ENCODE assay signal across 8 cellular contexts in the genomic region with DNA sequence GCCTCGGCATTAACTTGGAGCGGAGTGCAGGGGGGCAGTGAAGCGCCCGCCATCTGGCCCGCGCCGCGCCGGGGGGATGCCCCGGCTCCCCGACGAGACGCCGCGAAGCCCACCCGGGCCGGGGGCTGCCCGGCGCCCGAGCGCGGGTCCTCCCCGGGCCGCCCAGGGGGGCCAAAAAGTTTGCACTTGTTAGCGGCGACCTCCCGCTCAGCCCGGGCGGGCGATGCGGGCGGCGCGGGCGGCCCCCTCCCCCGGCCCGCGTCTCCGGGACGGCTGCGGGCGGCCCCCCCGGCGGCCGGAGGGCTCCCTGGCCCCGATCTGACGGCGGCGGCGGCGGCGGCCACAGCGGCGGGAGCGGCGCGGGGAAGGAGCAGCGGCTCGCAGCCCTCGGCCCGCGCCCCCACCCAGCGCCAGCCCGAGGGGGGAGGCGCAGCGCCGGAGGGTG. TPM values are rescaled to one million over a fixed set of nuclear protein-coding genes. Genes with fewer than 3 reads are reported as not detected.
A peak's percentile ranks its signal among the peaks of the same experiment; 100 is the strongest.
DNase-seq lines count a peak whose midpoint lies in the region; ATAC-seq and TF ChIP-seq lines count a peak whose summit lies in the region.

A gene with protein sequence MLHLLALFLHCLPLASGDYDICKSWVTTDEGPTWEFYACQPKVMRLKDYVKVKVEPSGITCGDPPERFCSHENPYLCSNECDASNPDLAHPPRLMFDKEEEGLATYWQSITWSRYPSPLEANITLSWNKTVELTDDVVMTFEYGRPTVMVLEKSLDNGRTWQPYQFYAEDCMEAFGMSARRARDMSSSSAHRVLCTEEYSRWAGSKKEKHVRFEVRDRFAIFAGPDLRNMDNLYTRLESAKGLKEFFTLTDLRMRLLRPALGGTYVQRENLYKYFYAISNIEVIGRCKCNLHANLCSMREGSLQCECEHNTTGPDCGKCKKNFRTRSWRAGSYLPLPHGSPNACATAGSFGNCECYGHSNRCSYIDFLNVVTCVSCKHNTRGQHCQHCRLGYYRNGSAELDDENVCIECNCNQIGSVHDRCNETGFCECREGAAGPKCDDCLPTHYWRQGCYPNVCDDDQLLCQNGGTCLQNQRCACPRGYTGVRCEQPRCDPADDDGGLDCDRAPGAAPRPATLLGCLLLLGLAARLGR (plus strand): TSS at position 316 of the 445 bp plus-strand sequence. CDS start 4,774 bp downstream, outside the sequence.

- peaks cover 79% of the 10 kb centered on the region for H3K27me3 ChIP-seq in iPS-18a (ENCODE audit: control insufficient read depth, insufficient read depth, low read length)

- peak within 1 kb of the TSS; percentile 16; the same call in 1 of the 2 replicates for H3K27ac ChIP-seq in HEK293 (ENCODE audit: extremely low read depth, low read depth, low read length)
- no peak within 1 kb of the TSS for H3K27ac ChIP-seq in iPS-18a (ENCODE audit: low read length)

- no peak for ATAC-seq in activated T-helper 17 cell treated with anti-CD3 and anti-CD28 coated beads, Interleukin-2, amount 50 U/mL, for 72 hours (replicated peaks)
- ATAC-seq in stimulated activated effector memory CD8-positive, alpha-beta T cell treated with anti-CD3 and anti-CD28 coated beads, Interleukin-12 subunit alpha, Interleukin-12 subunit beta, amount 100 ng/mL, for 72 hours, result peak; percentile 3
- ATAC-seq in HG02642 (IDR thresholded peaks at IDR 0.05; ENCODE audit: poor library complexity, unreplicated experiment), result no peak
- ATAC-seq in GM18909 (IDR thresholded peaks at IDR 0.05; ENCODE audit: poor library complexity, unreplicated experiment), result no peak

- H3K4me3 Mint-ChIP-seq in activated T-helper 17 cell treated with anti-CD3 and anti-CD28 coated beads, Interleukin-2, amount 50 U/mL, for 72 hours, result peak within 1 kb of the TSS; percentile 82
- H3K4me3 Mint-ChIP-seq in stimulated activated effector memory CD8-positive, alpha-beta T cell treated with anti-CD3 and anti-CD28 coated beads, Interleukin-12 subunit alpha, Interleukin-12 subunit beta, amount 100 ng/mL, for 72 hours, result peak within 1 kb of the TSS; percentile 90

- CTCF ChIA-PET in HEK293 (lab: Yijun Ruan, JAX), result interaction anchor here (0.6 to 12.1 kb wide), 3 partner anchors 7 to 156 kb away, joined by 3 to 382 read pairs (median 46); no protein-coding TSS in a partner anchor

- H3K36me3 ChIP-seq in HEK293 (ENCODE audit: control insufficient read depth in 2 of 2, insufficient read depth in 1 of 2, low read length in 2 of 2) (no peaks in the 10 kb centered on the region), iPS-18a (ENCODE audit: control insufficient read depth, low read depth, low read length) (no peaks in the 10 kb centered on the region)

- peaks cover 4% of the 10 kb centered on the region for H3K4me1 Mint-ChIP-seq in activated T-helper 17 cell treated with anti-CD3 and anti-CD28 coated beads, Interleukin-2, amount 50 U/mL, for 72 hours
- peaks cover 21% of the 10 kb centered on the region for H3K4me1 Mint-ChIP-seq in stimulated activated effector memory CD8-positive, alpha-beta T cell treated with anti-CD3 and anti-CD28 coated beads, Interleukin-12 subunit alpha, Interleukin-12 subunit beta, amount 100 ng/mL, for 72 hours

- H3K27ac Mint-ChIP-seq in activated T-helper 17 cell treated with anti-CD3 and anti-CD28 coated beads, Interleukin-2, amount 50 U/mL, for 72 hours, result peak within 1 kb of the TSS; percentile 77
- H3K27ac Mint-ChIP-seq in stimulated activated effector memory CD8-positive, alpha-beta T cell treated with anti-CD3 and anti-CD28 coated beads, Interleukin-12 subunit alpha, Interleukin-12 subunit beta, amount 100 ng/mL, for 72 hours, result no peak within 1 kb of the TSS

- no peak within 1 kb of the TSS for H3K9ac ChIP-seq in iPS-18a (ENCODE audit: low read length)

- H3K36me3 Mint-ChIP-seq in activated T-helper 17 cell treated with anti-CD3 and anti-CD28 coated beads, Interleukin-2, amount 50 U/mL, for 72 hours (ENCODE audit: low read depth), result no peaks in the 10 kb centered on the region
- no peaks in the 10 kb centered on the region for H3K36me3 Mint-ChIP-seq in stimulated activated effector memory CD8-positive, alpha-beta T cell treated with anti-CD3 and anti-CD28 coated beads, Interleukin-12 subunit alpha, Interleukin-12 subunit beta, amount 100 ng/mL, for 72 hours

- H3K9me3 Mint-ChIP-seq in activated T-helper 17 cell treated with anti-CD3 and anti-CD28 coated beads, Interleukin-2, amount 50 U/mL, for 72 hours, result no peaks in the 10 kb centered on the region
- no peaks in the 10 kb centered on the region for H3K9me3 Mint-ChIP-seq in stimulated activated effector memory CD8-positive, alpha-beta T cell treated with anti-CD3 and anti-CD28 coated beads, Interleukin-12 subunit alpha, Interleukin-12 subunit beta, amount 100 ng/mL, for 72 hours

- H3K4me1 ChIP-seq in HEK293 (ENCODE audit: control insufficient read depth, insufficient read depth, low read length) (no peaks in the 10 kb centered on the region; the same call in 1 of the 2 replicates), iPS-18a (ENCODE audit: control insufficient read depth, low read depth, low read length) (peaks cover 4% of the 10 kb centered on the region)

- no peak for DNase-seq in stimulated activated effector memory CD8-positive, alpha-beta T cell treated with anti-CD3 and anti-CD28 coated beads, Interleukin-12 subunit alpha, Interleukin-12 subunit beta, amount 100 ng/mL, for 72 hours (ENCODE audit: low spot score in 2 of 2)
- DNase-seq in kidney tubule cell (ENCODE audit: low spot score), result no peak
- no peak for DNase-seq in activated CD4-positive, CD25-positive, alpha-beta regulatory T cell (lab: John Stamatoyannopoulos, UW)

- POLR2A ChIA-PET in HEK293 (lab: Yijun Ruan, JAX), result interaction anchor here (0.5 to 1.1 kb wide), 4 partner anchors 52 to 779 kb away, joined by 3 to 4 read pairs (median 3); no protein-coding TSS in a partner anchor

- H3K4me3 ChIP-seq in HEK293 (ENCODE audit: low read depth, low read length) (peak within 1 kb of the TSS; percentile 55), iPS-18a (ENCODE audit: low read length) (peak within 1 kb of the TSS; percentile 61)

- no peak for TF ChIP-seq CTCF in HEK293 (tag by site-specific recombination; IDR thresholded peaks at IDR 0.05)

- peaks cover 32% of the 10 kb centered on the region for H3K27me3 Mint-ChIP-seq in activated T-helper 17 cell treated with anti-CD3 and anti-CD28 coated beads, Interleukin-2, amount 50 U/mL, for 72 hours

- H3K9me3 ChIP-seq in HEK293 (ENCODE audit: control insufficient read depth, insufficient read depth, low read depth, low read length) (no peaks in the 10 kb centered on the region), iPS-18a (ENCODE audit: control insufficient read depth, low read depth, low read length) (no peaks in the 10 kb centered on the region)

TF ChIP-seq in HEK293, 187 proteins besides CTCF, POLR2A, EP300 and RAD21:
- TF ChIP-seq ZNF585B (tag by site-specific recombination; IDR thresholded peaks at IDR 0.05), result no peak
- TF ChIP-seq, protein P1, sequence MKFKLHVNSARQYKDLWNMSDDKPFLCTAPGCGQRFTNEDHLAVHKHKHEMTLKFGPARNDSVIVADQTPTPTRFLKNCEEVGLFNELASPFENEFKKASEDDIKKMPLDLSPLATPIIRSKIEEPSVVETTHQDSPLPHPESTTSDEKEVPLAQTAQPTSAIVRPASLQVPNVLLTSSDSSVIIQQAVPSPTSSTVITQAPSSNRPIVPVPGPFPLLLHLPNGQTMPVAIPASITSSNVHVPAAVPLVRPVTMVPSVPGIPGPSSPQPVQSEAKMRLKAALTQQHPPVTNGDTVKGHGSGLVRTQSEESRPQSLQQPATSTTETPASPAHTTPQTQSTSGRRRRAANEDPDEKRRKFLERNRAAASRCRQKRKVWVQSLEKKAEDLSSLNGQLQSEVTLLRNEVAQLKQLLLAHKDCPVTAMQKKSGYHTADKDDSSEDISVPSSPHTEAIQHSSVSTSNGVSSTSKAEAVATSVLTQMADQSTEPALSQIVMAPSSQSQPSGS (tag by site-specific recombination; IDR thresholded peaks at IDR 0.05; ENCODE audit: low read depth), result no peak
- no peak for TF ChIP-seq ZNF514 (tag by site-specific recombination; IDR thresholded peaks at IDR 0.05)
- no peak for TF ChIP-seq ZNF184 (tag by site-specific recombination; IDR thresholded peaks at IDR 0.05)
- TF ChIP-seq ZNF488 (tag by site-specific recombination; IDR thresholded peaks at IDR 0.05), result no peak
- TF ChIP-seq ZNF366 (tag by site-specific recombination; conservative IDR thresholded peaks at IDR 0.05), result no peak
- no peak for TF ChIP-seq ZNF121 (tag by site-specific recombination; IDR thresholded peaks at IDR 0.05)
- TF ChIP-seq GFI1B (tag by site-specific recombination; IDR thresholded peaks at IDR 0.05), result no peak
- no peak for TF ChIP-seq ZNF354C (tag by site-specific recombination; IDR thresholded peaks at IDR 0.05; ENCODE audit: borderline replicate concordance, low read depth)
- no peak for TF ChIP-seq ZNF529 (tag by site-specific recombination; IDR thresholded peaks at IDR 0.05; ENCODE audit: insufficient replicate concordance)
- TF ChIP-seq ZFP3 (tag by site-specific recombination; IDR thresholded peaks at IDR 0.05; ENCODE audit: low read depth), result no peak
- TF ChIP-seq ZFHX2 (tag by site-specific recombination; conservative IDR thresholded peaks at IDR 0.05), result no peak
- TF ChIP-seq ZNF544 (tag by site-specific recombination; IDR thresholded peaks at IDR 0.05), result no peak

RNA-seq across cellular contexts. Expression of the gene that starts here (rescaled TPM):
- 1 to 10 TPM in 1 of 2 donors, under 1 TPM in 1; 0.82 to 2.2 TPM for total RNA-seq in activated T-helper 17 cell treated with anti-CD3 and anti-CD28 coated beads, Interleukin-2, amount 50 U/mL, for 72 hours
